In the genomic region with DNA sequence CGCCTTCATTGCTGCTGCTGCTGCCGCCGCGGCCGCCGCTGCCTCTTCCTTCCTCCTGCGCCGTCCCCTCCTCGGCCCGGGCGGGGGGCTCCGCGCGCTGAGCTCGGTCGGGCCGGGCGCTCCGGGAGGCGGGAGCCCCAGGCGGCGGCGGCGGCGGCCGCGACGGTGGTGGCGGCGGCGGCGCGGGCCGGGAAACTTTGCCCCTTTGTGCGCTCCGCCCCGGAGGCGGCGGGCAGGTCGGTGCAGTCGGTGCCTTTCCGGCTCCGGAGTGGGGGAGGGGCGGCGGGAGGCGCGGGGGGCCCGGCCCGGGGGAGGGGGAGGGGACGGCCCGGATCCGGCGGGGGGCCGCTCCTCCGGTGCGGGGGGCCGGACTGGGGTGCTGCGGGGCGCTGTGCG, we compare ENCODE assay signal across 8 cellular contexts. TPM values are rescaled to one million over a fixed set of nuclear protein-coding genes. Genes with fewer than 3 reads are reported as not detected.
DNase-seq lines count a peak whose midpoint lies in the region; ATAC-seq and TF ChIP-seq lines count a peak whose summit lies in the region.

No MANE protein-coding gene starts in this region.

- peaks cover 37 to 42% (median 39%) of the 10 kb centered on the region in 11 experiments for H3K36me3 ChIP-seq in BLaER1 treated with 17β-estradiol and CSF1 and Interleukin-3, amounts not matched to agents 10 nM and 100 nM
- H3K36me3 ChIP-seq in endodermal cell (ENCODE audit: control insufficient read depth, insufficient read depth, low read length) (peaks cover 15% of the 10 kb centered on the region), neuron (ENCODE audit: insufficient read depth, low read length) (peaks cover 27% of the 10 kb centered on the region)

- H3K9me3 ChIP-seq in BLaER1 treated with 17β-estradiol and CSF1 and Interleukin-3, amounts not matched to agents 10 nM and 100 nM (replicated peaks in 1 of 11): no peaks in the 10 kb centered on the region
- H3K9me3 ChIP-seq in endodermal cell (ENCODE audit: control insufficient read depth, low read length) (no peaks in the 10 kb centered on the region), neuron (ENCODE audit: low read length) (no peaks in the 10 kb centered on the region)

- no peaks in the 10 kb centered on the region for H3K27me3 ChIP-seq in BLaER1 treated with 17β-estradiol and CSF1 and Interleukin-3, amounts not matched to agents 10 nM and 100 nM
- H3K27me3 ChIP-seq in endodermal cell (ENCODE audit: control insufficient read depth, insufficient read depth, low read length, poor library complexity, severe bottlenecking) (peaks cover 9% of the 10 kb centered on the region), neuron (ENCODE audit: insufficient read depth, low read length) (no peaks in the 10 kb centered on the region)

- no peak overlapping the region for H3K4me3 Mint-ChIP-seq in activated CD4-positive, alpha-beta T cell treated with anti-CD3 and anti-CD28 coated beads for 36 hours
- peak overlapping the region; percentile 69 for H3K4me3 Mint-ChIP-seq in endodermal cell

- H3K27ac ChIP-seq in BLaER1 treated with 17β-estradiol and CSF1 and Interleukin-3, amounts not matched to agents 10 nM and 100 nM: peak overlapping the region; percentile 83 to 99 (median 98)
- no peak overlapping the region for H3K27ac ChIP-seq in endodermal cell (ENCODE audit: low read depth, low read length)

- H3K4me1 Mint-ChIP-seq in activated CD4-positive, alpha-beta T cell treated with anti-CD3 and anti-CD28 coated beads for 36 hours: peaks cover 71% of the 10 kb centered on the region
- peaks cover 60% of the 10 kb centered on the region for H3K4me1 Mint-ChIP-seq in endodermal cell

- peaks cover 38% of the 10 kb centered on the region for H3K36me3 Mint-ChIP-seq in activated CD4-positive, alpha-beta T cell treated with anti-CD3 and anti-CD28 coated beads for 36 hours (ENCODE audit: low read depth)
- peaks cover 19% of the 10 kb centered on the region for H3K36me3 Mint-ChIP-seq in endodermal cell (ENCODE audit: low read depth)

- no peak for TF ChIP-seq CTCF in endodermal cell (conservative IDR thresholded peaks at IDR 0.05)

- peak overlapping the region; percentile 87 to 100 (median 98) for H3K4me2 ChIP-seq in BLaER1 treated with 17β-estradiol and CSF1 and Interleukin-3, amounts not matched to agents 10 nM and 100 nM

- intact Hi-C loops in activated CD4-positive, alpha-beta T cell treated with anti-CD3 and anti-CD28 coated beads for 36 hours (cut with DNase I, micrococcal nuclease): loop anchor here (1.0 to 10.0 kb wide), 9 partner anchors 17 to 248 kb away; a partner anchor contains a TSS

- peaks cover 68 to 89% (median 85%) of the 10 kb centered on the region in 10 experiments for H3K4me1 ChIP-seq in BLaER1 treated with 17β-estradiol and CSF1 and Interleukin-3, amounts not matched to agents 10 nM and 100 nM
- H3K4me1 ChIP-seq in endodermal cell (ENCODE audit: control insufficient read depth, insufficient read depth, low read length): peaks cover 18% of the 10 kb centered on the region
- peaks cover 44% of the 10 kb centered on the region for H3K4me1 ChIP-seq in neuron (ENCODE audit: insufficient read depth, low read length)

- POLR2A ChIA-PET in activated CD4-positive, alpha-beta T cell treated with anti-CD3 and anti-CD28 coated beads for 36 hours (lab: Charles Lee): interaction anchor here (0.6 kb wide), 1 partner anchor 156 kb away, joined by 3 read pairs; a partner anchor contains a TSS

- peaks cover 38 to 48% (median 40%) of the 10 kb centered on the region in 11 experiments for H4K20me1 ChIP-seq in BLaER1 treated with 17β-estradiol and CSF1 and Interleukin-3, amounts not matched to agents 10 nM and 100 nM

- peak overlapping the region; percentile 71 to 83 (median 76) for H3K4me3 ChIP-seq in BLaER1 treated with 17β-estradiol and CSF1 and Interleukin-3, amounts not matched to agents 10 nM and 100 nM
- H3K4me3 ChIP-seq in endodermal cell (ENCODE audit: low read length) (no peak overlapping the region), neuron (ENCODE audit: low read length) (peak overlapping the region; percentile 82)

- no peak overlapping the region for H2AFZ ChIP-seq in neuron (ENCODE audit: low read depth, low read length)

- H3K9ac ChIP-seq in BLaER1 treated with 17β-estradiol and CSF1 and Interleukin-3, amounts not matched to agents 10 nM and 100 nM: peak overlapping the region; percentile 90 to 99 (median 97)
- no peak overlapping the region for H3K9ac ChIP-seq in endodermal cell (ENCODE audit: extremely low read depth, low read length, poor library complexity, severe bottlenecking)

- H3K27ac Mint-ChIP-seq in activated CD4-positive, alpha-beta T cell treated with anti-CD3 and anti-CD28 coated beads for 36 hours: no peak overlapping the region
- H3K27ac Mint-ChIP-seq in endodermal cell: no peak overlapping the region

- no peaks in the 10 kb centered on the region for H3K27me3 Mint-ChIP-seq in activated CD4-positive, alpha-beta T cell treated with anti-CD3 and anti-CD28 coated beads for 36 hours
- peaks cover 35% of the 10 kb centered on the region for H3K27me3 Mint-ChIP-seq in endodermal cell (ENCODE audit: insufficient read depth)

- peak; percentile 18 for ATAC-seq in GM19035 (IDR thresholded peaks at IDR 0.05; ENCODE audit: unreplicated experiment)
- ATAC-seq in HG03571 (IDR thresholded peaks at IDR 0.05; ENCODE audit: unreplicated experiment): peak; percentile 17
- ATAC-seq in activated CD4-positive, alpha-beta T cell treated with anti-CD3 and anti-CD28 coated beads for 36 hours: peak; percentile 4

- 1% methylated on average over 51 of the region's 60 CpGs; no CpG with 5 or more reads in 1 of the 2 experiments for WGBS in endodermal cell (ENCODE audit: insufficient coverage in 1 of 2, insufficient read length in 1 of 2), 2 experiments

- no peaks in the 10 kb centered on the region for H3K9me3 Mint-ChIP-seq in activated CD4-positive, alpha-beta T cell treated with anti-CD3 and anti-CD28 coated beads for 36 hours (ENCODE audit: low read depth)
- H3K9me3 Mint-ChIP-seq in endodermal cell: no peaks in the 10 kb centered on the region

- DNase-seq in activated CD4-positive, alpha-beta T cell treated with anti-CD3 and anti-CD28 coated beads for 36 hours: peak; percentile 80
- DNase-seq in endodermal cell (peak; percentile 83), NCI-H128 (lab: John Stamatoyannopoulos, UW; ENCODE audit: unreplicated experiment) (no peak), cerebellum (ENCODE audit: low spot score) (no peak)

- CTCF ChIA-PET in activated CD4-positive, alpha-beta T cell treated with anti-CD3 and anti-CD28 coated beads for 36 hours (lab: Charles Lee): interaction anchor here (2.9 kb wide), 1 partner anchor 46 kb away, joined by 10 read pairs; no protein-coding TSS in a partner anchor

RNA-seq across cellular contexts. Expression of a gene that starts 0.2 kb away (rescaled TPM):
- 10 to 100 TPM; 15.0 to 17.3 TPM for total RNA-seq in activated CD4-positive, alpha-beta T cell treated with anti-CD3 and anti-CD28 coated beads for 36 hours
- total RNA-seq in endodermal cell: 10 to 100 TPM; 23.5 to 26.3 TPM
- polyA plus RNA-seq in endodermal cell (2013, experiment 1 of 2): 12.5 TPM
- polyA plus RNA-seq in endodermal cell (2013, experiment 2 of 2): 12.4 TPM
- total RNA-seq in cerebellum: 22.0 TPM

RNA-seq across cellular contexts. Expression of a gene that starts 58.2 kb away (rescaled TPM):
- total RNA-seq in activated CD4-positive, alpha-beta T cell treated with anti-CD3 and anti-CD28 coated beads for 36 hours: 100 to 1,000 TPM in 1 of 2 experiments, 10 to 100 TPM in 1; 97.6 to 119 TPM
- total RNA-seq in endodermal cell (10 to 100 TPM; 61.1 to 85.2 TPM), cerebellum (39.7 TPM)
- polyA plus RNA-seq in endodermal cell (2013, experiment 1 of 2): 121 TPM
- polyA plus RNA-seq in endodermal cell (2013, experiment 2 of 2): 111 TPM

Comparison
In these comparisons a context has a peak if more than half of its experiments do, and no peak if none do; other contexts are left out.
1. DNase-seq: peak in activated CD4-positive, alpha-beta T cell treated with anti-CD3 and anti-CD28 coated beads for 36 hours (single experiment) and endodermal cell (single experiment); none in NCI-H128 (single experiment) and cerebellum (single experiment).
2. Peak in every context shown above with its lines, with median percentiles within 50 percentile points of each other: ATAC-seq.